23 cellular contexts compared by ENCODE assay signal in genomic region chr12:47273191-47273626, GRCh38.
DNase-seq lines count a peak whose midpoint lies in the region; ATAC-seq, FAIRE-seq and TF ChIP-seq lines count a peak whose summit lies in the region.
"Had no signal": no experiment of that assay in that cellular context is flagged by ENCODE, and none has a peak within 500 bp of the region (broad histone marks: within the 10 kb centered on the region; RNA-seq: fewer than 3 reads in every experiment).

No MANE protein-coding gene starts in this region.

- H3K4me3 Mint-ChIP-seq in CD4-positive, alpha-beta T cell = peak overlapping the region; percentile 5
- H3K4me3 Mint-ChIP-seq in IgD-negative memory B cell = peak overlapping the region in 1 of 4 donors; percentile 14
- H3K4me3 Mint-ChIP-seq in naive B cell = peak overlapping the region in 3 of 8 donors; percentile 5 to 77 (median 70)
- H3K4me3 Mint-ChIP-seq in Caco-2 (ENCODE audit: unreplicated experiment) = no peak overlapping the region
- H3K4me3 Mint-ChIP-seq: endodermal cell, GM23338 had no signal

- CTCF ChIA-PET in CD4-positive, alpha-beta T cell (lab: Charles Lee) = interaction anchor here (0.8 kb wide), 1 partner anchor 12 kb away, joined by 3 read pairs; no protein-coding TSS in a partner anchor
- CTCF ChIA-PET in Caco-2 (lab: Charles Lee) = no interaction called here

- H3K27me3 ChIP-seq in CD4-positive, alpha-beta T cell (ENCODE audit: control insufficient read depth, insufficient read depth, low read length) = no peaks in the 10 kb centered on the region
- no peaks in the 10 kb centered on the region for H3K27me3 ChIP-seq in Caco-2 (replicated peaks; ENCODE audit: control insufficient read depth, insufficient read depth, low read length)
- H3K27me3 ChIP-seq: BLaER1, brain microvascular endothelial cell, upper lobe of right lung had no signal

- FAIRE-seq in GM12892 (lab: Jason Lieb, UNC) = no peak
- FAIRE-seq: frontal cortex, HepG2 had no signal

- DNase-seq in CD4-positive, alpha-beta T cell = no peak
- DNase-seq in astrocyte of the cerebellum (ENCODE audit: low read depth) (peak; percentile 12), naive B cell (no peak), cerebellar nuclear complex (lab: John Stamatoyannopoulos, UW) (no peak), Caco-2 (no peak), GM12892 (ENCODE audit: insufficient read length) (no peak)
- DNase-seq: activated CD4-positive, alpha-beta T cell treated with anti-CD3 and anti-CD28 coated beads for 4 hours; brain microvascular endothelial cell; DND-41; endodermal cell; midbrain; NCI-H1048; occipital lobe; stimulated activated CD4-positive, alpha-beta T cell treated with anti-CD3 and anti-CD28 coated beads, Interleukin-4, amount 100 ng/mL, for 1 hour; T-helper 2 cell; upper lobe of right lung had no signal

- in situ Hi-C loops in astrocyte of the cerebellum (cut with HindIII; ENCODE audit: low sequenced_read_pairs) = no loop called here

- peak overlapping the region; percentile 52 for H3K27ac Mint-ChIP-seq in CD4-positive, alpha-beta T cell
- H3K27ac Mint-ChIP-seq in IgD-negative memory B cell = peak overlapping the region; percentile 9 to 52 (median 42)
- H3K27ac Mint-ChIP-seq in naive B cell = peak overlapping the region in 5 of 6 donors; percentile 64 to 92 (median 84)
- H3K27ac Mint-ChIP-seq in Caco-2 (ENCODE audit: unreplicated experiment) = no peak overlapping the region
- H3K27ac Mint-ChIP-seq: endodermal cell, GM23338 had no signal

- no peaks in the 10 kb centered on the region for H3K27me3 Mint-ChIP-seq in CD4-positive, alpha-beta T cell
- H3K27me3 Mint-ChIP-seq in IgD-negative memory B cell = no peaks in the 10 kb centered on the region
- H3K27me3 Mint-ChIP-seq in naive B cell = no peaks in the 10 kb centered on the region
- no peaks in the 10 kb centered on the region for H3K27me3 Mint-ChIP-seq in Caco-2 (ENCODE audit: insufficient read depth, unreplicated experiment)

- H3K9me3 Mint-ChIP-seq in CD4-positive, alpha-beta T cell = peaks cover 5% of the 10 kb centered on the region
- H3K9me3 Mint-ChIP-seq in IgD-negative memory B cell = peaks cover 0 to 2% (median 0%) of the 10 kb centered on the region in 3 donors
- peaks cover 0 to 5% (median 1%) of the 10 kb centered on the region in 7 donors for H3K9me3 Mint-ChIP-seq in naive B cell
- peaks cover 15% of the 10 kb centered on the region for H3K9me3 Mint-ChIP-seq in Caco-2 (ENCODE audit: unreplicated experiment)
- H3K9me3 Mint-ChIP-seq: GM23338 had no signal

- intact Hi-C loops in CD4-positive, alpha-beta T cell (cut with DNase I, micrococcal nuclease) = no loop called here
- intact Hi-C loops in Caco-2 (cut with micrococcal nuclease; ENCODE audit: unreplicated experiment) = no loop called here

- BruUV-seq in Caco-2 (replicated peaks; lab: Mats Ljungman, UMichigan) = no TSS peak

- H3K4me1 Mint-ChIP-seq in CD4-positive, alpha-beta T cell (ENCODE audit: low read depth) = peaks cover 96% of the 10 kb centered on the region
- H3K4me1 Mint-ChIP-seq in IgD-negative memory B cell (peaks cover 79 to 83% (median 79%) of the 10 kb centered on the region in 3 donors), naive B cell (peaks cover 72 to 87% (median 80%) of the 10 kb centered on the region in 3 donors), Caco-2 (ENCODE audit: low read depth, unreplicated experiment) (peaks cover 17% of the 10 kb centered on the region)

- POLR2A ChIA-PET in CD4-positive, alpha-beta T cell (lab: Charles Lee) = interaction anchor here (1.0 to 3.0 kb wide), 6 partner anchors 9 to 60 kb away, joined by 3 to 15 read pairs (median 5); no protein-coding TSS in a partner anchor
- POLR2A ChIA-PET in Caco-2 (lab: Charles Lee) = no interaction called here

- H3K36me3 ChIP-seq in Caco-2 (ENCODE audit: control insufficient read depth, insufficient read depth, low read length) = no peaks in the 10 kb centered on the region
- H3K36me3 ChIP-seq: BLaER1, brain microvascular endothelial cell, upper lobe of right lung had no signal

- no peak overlapping the region for H3K27ac ChIP-seq in CD4-positive, alpha-beta T cell (ENCODE audit: low read depth, low read length)
- H3K27ac ChIP-seq: BLaER1, brain microvascular endothelial cell, RWPE1, upper lobe of right lung had no signal

- H3K36me3 Mint-ChIP-seq in CD4-positive, alpha-beta T cell (ENCODE audit: low read depth) = no peaks in the 10 kb centered on the region
- peaks cover 4% of the 10 kb centered on the region for H3K36me3 Mint-ChIP-seq in IgD-negative memory B cell
- H3K36me3 Mint-ChIP-seq in naive B cell = peaks cover 5 to 7% of the 10 kb centered on the region in 2 donors
- peaks cover 6% of the 10 kb centered on the region for H3K36me3 Mint-ChIP-seq in Caco-2 (ENCODE audit: insufficient read depth, unreplicated experiment)

- H3K9me3 ChIP-seq in CD4-positive, alpha-beta T cell (ENCODE audit: control insufficient read depth, low read length) = no peaks in the 10 kb centered on the region
- no peaks in the 10 kb centered on the region for H3K9me3 ChIP-seq in Caco-2
- H3K9me3 ChIP-seq: upper lobe of right lung had no signal

- no peak for TF ChIP-seq POLR2A in GM12892 (IDR thresholded peaks at IDR 0.05; ENCODE audit: low read depth, low read length)

- no peak for ATAC-seq in CD4-positive, alpha-beta T cell (ENCODE audit: poor library complexity)
- ATAC-seq in naive B cell (ENCODE audit: low read depth in 2 of 2) = no peak
- ATAC-seq: GM23338, HepG2, sciatic nerve, upper lobe of right lung had no signal

- no peak overlapping the region for H3K4me3 ChIP-seq in astrocyte of the cerebellum (ENCODE audit: low read depth, low read length)
- no peak overlapping the region for H3K4me3 ChIP-seq in Caco-2 (ENCODE audit: low read depth, low read length)
- H3K4me3 ChIP-seq: BLaER1, GM23338, upper lobe of right lung had no signal

- peaks cover 20% of the 10 kb centered on the region for H3K4me1 ChIP-seq in Caco-2

- no peak for TF ChIP-seq CTCF in CD4-positive, alpha-beta T cell (IDR thresholded peaks at IDR 0.05)
- TF ChIP-seq CTCF in astrocyte of the cerebellum (IDR thresholded peaks at IDR 0.05; ENCODE audit: low read depth, low read length, missing control alignments) (no peak), Caco-2 (IDR thresholded peaks at IDR 0.05; ENCODE audit: insufficient read depth in 1 of 2, low read depth in 1 of 2, low read length in 1 of 2, severe bottlenecking in 1 of 2, unreplicated experiment in 1 of 2) (no peak)
